ENCODE assay signal across 1 cellular context in the genomic region with DNA sequence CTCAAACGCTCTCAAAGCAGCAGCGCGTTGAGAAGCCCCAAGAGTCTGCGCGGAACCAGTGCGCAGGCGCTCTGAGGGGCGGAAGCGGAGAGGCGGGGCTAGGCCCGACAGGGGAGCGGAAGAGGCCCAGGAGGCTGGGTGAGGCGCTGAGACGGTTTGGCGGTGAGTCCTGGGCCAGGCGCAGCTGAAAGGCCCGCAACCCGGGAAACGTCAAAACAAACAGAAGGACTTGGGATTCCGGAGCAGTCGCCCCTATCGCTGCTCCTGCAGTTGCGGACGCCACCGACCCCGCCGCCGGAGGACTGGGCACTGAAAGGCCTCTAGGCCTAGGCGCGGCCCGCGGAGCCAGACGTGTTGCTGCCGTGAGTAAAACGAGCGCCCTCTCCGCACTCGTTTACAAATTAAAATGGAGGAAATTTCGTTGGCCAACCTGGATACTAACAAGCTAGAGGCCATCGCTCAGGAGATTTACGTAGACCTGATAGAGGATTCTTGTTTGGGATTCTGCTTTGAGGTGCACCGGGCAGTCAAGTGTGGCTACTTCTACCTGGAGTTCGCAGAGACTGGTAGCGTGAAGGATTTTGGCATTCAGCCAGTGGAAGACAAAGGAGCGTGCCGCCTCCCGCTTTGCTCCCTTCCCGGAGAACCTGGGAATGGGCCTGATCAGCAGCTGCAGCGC.
TF ChIP-seq lines count a peak whose summit lies in the region.

A gene with protein sequence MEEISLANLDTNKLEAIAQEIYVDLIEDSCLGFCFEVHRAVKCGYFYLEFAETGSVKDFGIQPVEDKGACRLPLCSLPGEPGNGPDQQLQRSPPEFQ (plus strand): TSS at position 129 of the 679 bp plus-strand sequence. CDS start 278 bp downstream, at position 407.

TF ChIP-seq in HepG2, 621 proteins besides CTCF, POLR2A, EP300 and RAD21 (continued from another document and continues in another):
- TF ChIP-seq ATF7-NPFF (CRISPR knock-in tag; IDR thresholded peaks at IDR 0.05; ENCODE audit: low read depth) (no peak), FOXK1 (CRISPR knock-in tag; IDR thresholded peaks at IDR 0.05; ENCODE audit: borderline replicate concordance, low read depth) (peak; percentile 65), ZNF207 (IDR thresholded peaks at IDR 0.05; ENCODE audit: borderline replicate concordance) (no peak), HNRNPK (IDR thresholded peaks at IDR 0.05; ENCODE audit: low read depth, low read length, poor library complexity, severe bottlenecking) (no peak), ZKSCAN1 (IDR thresholded peaks at IDR 0.05; ENCODE audit: low read length) (no peak), ZNF773 (CRISPR knock-in tag; IDR thresholded peaks at IDR 0.05; ENCODE audit: borderline replicate concordance) (no peak), ZNF556 (CRISPR knock-in tag; IDR thresholded peaks at IDR 0.05; ENCODE audit: borderline replicate concordance) (0 out of 2 replicates have a peak, but pooled peaks have one; percentile 35), PHB2 (IDR thresholded peaks at IDR 0.05; ENCODE audit: partially characterized antibody) (no peak), ATRX (CRISPR knock-in tag; IDR thresholded peaks at IDR 0.05; ENCODE audit: borderline replicate concordance) (no peak), TARDBP (CRISPR knock-in tag; IDR thresholded peaks at IDR 0.05) (peak; percentile 43; the same call in 1 of the 2 replicates), PHF20 (CRISPR knock-in tag; IDR thresholded peaks at IDR 0.05) (peak; percentile 87), JUND (CRISPR knock-in tag; IDR thresholded peaks at IDR 0.05) (no peak), GTF2F1 (IDR thresholded peaks at IDR 0.05; ENCODE audit: low read length) (no peak)
- TF ChIP-seq, protein P1, sequence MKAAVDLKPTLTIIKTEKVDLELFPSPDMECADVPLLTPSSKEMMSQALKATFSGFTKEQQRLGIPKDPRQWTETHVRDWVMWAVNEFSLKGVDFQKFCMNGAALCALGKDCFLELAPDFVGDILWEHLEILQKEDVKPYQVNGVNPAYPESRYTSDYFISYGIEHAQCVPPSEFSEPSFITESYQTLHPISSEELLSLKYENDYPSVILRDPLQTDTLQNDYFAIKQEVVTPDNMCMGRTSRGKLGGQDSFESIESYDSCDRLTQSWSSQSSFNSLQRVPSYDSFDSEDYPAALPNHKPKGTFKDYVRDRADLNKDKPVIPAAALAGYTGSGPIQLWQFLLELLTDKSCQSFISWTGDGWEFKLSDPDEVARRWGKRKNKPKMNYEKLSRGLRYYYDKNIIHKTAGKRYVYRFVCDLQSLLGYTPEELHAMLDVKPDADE (CRISPR knock-in tag; IDR thresholded peaks at IDR 0.05), result no peak
- TF ChIP-seq, protein P2, sequence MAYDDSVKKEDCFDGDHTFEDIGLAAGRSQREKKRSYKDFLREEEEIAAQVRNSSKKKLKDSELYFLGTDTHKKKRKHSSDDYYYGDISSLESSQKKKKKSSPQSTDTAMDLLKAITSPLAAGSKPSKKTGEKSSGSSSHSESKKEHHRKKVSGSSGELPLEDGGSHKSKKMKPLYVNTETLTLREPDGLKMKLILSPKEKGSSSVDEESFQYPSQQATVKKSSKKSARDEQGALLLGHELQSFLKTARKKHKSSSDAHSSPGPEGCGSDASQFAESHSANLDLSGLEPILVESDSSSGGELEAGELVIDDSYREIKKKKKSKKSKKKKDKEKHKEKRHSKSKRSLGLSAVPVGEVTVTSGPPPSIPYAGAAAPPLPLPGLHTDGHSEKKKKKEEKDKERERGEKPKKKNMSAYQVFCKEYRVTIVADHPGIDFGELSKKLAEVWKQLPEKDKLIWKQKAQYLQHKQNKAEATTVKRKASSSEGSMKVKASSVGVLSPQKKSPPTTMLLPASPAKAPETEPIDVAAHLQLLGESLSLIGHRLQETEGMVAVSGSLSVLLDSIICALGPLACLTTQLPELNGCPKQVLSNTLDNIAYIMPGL (CRISPR knock-in tag; IDR thresholded peaks at IDR 0.05; ENCODE audit: borderline replicate concordance in 1 of 2, low read depth in 1 of 2), result peak; percentile 48 to 96; a peak in 3 of 4 replicates
- TF ChIP-seq, protein P3, sequence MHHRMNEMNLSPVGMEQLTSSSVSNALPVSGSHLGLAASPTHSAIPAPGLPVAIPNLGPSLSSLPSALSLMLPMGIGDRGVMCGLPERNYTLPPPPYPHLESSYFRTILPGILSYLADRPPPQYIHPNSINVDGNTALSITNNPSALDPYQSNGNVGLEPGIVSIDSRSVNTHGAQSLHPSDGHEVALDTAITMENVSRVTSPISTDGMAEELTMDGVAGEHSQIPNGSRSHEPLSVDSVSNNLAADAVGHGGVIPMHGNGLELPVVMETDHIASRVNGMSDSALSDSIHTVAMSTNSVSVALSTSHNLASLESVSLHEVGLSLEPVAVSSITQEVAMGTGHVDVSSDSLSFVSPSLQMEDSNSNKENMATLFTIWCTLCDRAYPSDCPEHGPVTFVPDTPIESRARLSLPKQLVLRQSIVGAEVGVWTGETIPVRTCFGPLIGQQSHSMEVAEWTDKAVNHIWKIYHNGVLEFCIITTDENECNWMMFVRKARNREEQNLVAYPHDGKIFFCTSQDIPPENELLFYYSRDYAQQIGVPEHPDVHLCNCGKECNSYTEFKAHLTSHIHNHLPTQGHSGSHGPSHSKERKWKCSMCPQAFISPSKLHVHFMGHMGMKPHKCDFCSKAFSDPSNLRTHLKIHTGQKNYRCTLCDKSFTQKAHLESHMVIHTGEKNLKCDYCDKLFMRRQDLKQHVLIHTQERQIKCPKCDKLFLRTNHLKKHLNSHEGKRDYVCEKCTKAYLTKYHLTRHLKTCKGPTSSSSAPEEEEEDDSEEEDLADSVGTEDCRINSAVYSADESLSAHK (CRISPR knock-in tag; IDR thresholded peaks at IDR 0.05; ENCODE audit: borderline replicate concordance), result no peak
- TF ChIP-seq, protein P4, sequence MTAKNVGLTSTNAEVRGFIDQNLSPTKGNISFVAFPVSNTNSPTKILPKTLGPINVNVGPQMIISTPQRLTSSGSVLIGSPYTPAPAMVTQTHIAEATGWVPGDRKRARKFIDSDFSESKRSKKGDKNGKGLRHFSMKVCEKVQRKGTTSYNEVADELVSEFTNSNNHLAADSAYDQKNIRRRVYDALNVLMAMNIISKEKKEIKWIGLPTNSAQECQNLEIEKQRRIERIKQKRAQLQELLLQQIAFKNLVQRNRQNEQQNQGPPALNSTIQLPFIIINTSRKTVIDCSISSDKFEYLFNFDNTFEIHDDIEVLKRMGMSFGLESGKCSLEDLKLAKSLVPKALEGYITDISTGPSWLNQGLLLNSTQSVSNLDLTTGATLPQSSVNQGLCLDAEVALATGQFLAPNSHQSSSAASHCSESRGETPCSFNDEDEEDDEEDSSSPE (CRISPR knock-in tag; IDR thresholded peaks at IDR 0.05), result peak; percentile 39; the same call in 1 of the 2 replicates
- TF ChIP-seq, protein P5, sequence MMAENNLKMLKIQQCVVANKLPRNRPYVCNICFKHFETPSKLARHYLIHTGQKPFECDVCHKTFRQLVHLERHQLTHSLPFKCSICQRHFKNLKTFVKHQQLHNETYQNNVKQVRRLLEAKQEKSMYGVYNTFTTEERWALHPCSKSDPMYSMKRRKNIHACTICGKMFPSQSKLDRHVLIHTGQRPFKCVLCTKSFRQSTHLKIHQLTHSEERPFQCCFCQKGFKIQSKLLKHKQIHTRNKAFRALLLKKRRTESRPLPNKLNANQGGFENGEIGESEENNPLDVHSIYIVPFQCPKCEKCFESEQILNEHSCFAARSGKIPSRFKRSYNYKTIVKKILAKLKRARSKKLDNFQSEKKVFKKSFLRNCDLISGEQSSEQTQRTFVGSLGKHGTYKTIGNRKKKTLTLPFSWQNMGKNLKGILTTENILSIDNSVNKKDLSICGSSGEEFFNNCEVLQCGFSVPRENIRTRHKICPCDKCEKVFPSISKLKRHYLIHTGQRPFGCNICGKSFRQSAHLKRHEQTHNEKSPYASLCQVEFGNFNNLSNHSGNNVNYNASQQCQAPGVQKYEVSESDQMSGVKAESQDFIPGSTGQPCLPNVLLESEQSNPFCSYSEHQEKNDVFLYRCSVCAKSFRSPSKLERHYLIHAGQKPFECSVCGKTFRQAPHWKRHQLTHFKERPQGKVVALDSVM (CRISPR knock-in tag; IDR thresholded peaks at IDR 0.05), result peak; percentile 50
- TF ChIP-seq, protein P6, sequence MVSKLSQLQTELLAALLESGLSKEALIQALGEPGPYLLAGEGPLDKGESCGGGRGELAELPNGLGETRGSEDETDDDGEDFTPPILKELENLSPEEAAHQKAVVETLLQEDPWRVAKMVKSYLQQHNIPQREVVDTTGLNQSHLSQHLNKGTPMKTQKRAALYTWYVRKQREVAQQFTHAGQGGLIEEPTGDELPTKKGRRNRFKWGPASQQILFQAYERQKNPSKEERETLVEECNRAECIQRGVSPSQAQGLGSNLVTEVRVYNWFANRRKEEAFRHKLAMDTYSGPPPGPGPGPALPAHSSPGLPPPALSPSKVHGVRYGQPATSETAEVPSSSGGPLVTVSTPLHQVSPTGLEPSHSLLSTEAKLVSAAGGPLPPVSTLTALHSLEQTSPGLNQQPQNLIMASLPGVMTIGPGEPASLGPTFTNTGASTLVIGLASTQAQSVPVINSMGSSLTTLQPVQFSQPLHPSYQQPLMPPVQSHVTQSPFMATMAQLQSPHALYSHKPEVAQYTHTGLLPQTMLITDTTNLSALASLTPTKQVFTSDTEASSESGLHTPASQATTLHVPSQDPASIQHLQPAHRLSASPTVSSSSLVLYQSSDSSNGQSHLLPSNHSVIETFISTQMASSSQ (IDR thresholded peaks at IDR 0.05; ENCODE audit: low read depth), result no peak
- TF ChIP-seq, protein P6 (CRISPR knock-in tag; IDR thresholded peaks at IDR 0.05; ENCODE audit: borderline replicate concordance), result no peak
- TF ChIP-seq, protein P7, sequence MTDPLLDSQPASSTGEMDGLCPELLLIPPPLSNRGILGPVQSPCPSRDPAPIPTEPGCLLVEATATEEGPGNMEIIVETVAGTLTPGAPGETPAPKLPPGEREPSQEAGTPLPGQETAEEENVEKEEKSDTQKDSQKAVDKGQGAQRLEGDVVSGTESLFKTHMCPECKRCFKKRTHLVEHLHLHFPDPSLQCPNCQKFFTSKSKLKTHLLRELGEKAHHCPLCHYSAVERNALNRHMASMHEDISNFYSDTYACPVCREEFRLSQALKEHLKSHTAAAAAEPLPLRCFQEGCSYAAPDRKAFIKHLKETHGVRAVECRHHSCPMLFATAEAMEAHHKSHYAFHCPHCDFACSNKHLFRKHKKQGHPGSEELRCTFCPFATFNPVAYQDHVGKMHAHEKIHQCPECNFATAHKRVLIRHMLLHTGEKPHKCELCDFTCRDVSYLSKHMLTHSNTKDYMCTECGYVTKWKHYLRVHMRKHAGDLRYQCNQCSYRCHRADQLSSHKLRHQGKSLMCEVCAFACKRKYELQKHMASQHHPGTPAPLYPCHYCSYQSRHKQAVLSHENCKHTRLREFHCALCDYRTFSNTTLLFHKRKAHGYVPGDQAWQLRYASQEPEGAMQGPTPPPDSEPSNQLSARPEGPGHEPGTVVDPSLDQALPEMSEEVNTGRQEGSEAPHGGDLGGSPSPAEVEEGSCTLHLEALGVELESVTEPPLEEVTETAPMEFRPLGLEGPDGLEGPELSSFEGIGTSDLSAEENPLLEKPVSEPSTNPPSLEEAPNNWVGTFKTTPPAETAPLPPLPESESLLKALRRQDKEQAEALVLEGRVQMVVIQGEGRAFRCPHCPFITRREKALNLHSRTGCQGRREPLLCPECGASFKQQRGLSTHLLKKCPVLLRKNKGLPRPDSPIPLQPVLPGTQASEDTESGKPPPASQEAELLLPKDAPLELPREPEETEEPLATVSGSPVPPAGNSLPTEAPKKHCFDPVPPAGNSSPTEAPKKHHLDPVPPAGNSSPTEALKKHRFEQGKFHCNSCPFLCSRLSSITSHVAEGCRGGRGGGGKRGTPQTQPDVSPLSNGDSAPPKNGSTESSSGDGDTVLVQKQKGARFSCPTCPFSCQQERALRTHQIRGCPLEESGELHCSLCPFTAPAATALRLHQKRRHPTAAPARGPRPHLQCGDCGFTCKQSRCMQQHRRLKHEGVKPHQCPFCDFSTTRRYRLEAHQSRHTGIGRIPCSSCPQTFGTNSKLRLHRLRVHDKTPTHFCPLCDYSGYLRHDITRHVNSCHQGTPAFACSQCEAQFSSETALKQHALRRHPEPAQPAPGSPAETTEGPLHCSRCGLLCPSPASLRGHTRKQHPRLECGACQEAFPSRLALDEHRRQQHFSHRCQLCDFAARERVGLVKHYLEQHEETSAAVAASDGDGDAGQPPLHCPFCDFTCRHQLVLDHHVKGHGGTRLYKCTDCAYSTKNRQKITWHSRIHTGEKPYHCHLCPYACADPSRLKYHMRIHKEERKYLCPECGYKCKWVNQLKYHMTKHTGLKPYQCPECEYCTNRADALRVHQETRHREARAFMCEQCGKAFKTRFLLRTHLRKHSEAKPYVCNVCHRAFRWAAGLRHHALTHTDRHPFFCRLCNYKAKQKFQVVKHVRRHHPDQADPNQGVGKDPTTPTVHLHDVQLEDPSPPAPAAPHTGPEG (CRISPR knock-in tag; IDR thresholded peaks at IDR 0.05), result no peak
- TF ChIP-seq, protein P8, sequence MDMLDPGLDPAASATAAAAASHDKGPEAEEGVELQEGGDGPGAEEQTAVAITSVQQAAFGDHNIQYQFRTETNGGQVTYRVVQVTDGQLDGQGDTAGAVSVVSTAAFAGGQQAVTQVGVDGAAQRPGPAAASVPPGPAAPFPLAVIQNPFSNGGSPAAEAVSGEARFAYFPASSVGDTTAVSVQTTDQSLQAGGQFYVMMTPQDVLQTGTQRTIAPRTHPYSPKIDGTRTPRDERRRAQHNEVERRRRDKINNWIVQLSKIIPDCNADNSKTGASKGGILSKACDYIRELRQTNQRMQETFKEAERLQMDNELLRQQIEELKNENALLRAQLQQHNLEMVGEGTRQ (IDR thresholded peaks at IDR 0.05; ENCODE audit: low read depth, low read length), result no peak
- TF ChIP-seq, protein P8 (CRISPR knock-in tag; IDR thresholded peaks at IDR 0.05; ENCODE audit: borderline replicate concordance), result no peak
- TF ChIP-seq, protein P9, sequence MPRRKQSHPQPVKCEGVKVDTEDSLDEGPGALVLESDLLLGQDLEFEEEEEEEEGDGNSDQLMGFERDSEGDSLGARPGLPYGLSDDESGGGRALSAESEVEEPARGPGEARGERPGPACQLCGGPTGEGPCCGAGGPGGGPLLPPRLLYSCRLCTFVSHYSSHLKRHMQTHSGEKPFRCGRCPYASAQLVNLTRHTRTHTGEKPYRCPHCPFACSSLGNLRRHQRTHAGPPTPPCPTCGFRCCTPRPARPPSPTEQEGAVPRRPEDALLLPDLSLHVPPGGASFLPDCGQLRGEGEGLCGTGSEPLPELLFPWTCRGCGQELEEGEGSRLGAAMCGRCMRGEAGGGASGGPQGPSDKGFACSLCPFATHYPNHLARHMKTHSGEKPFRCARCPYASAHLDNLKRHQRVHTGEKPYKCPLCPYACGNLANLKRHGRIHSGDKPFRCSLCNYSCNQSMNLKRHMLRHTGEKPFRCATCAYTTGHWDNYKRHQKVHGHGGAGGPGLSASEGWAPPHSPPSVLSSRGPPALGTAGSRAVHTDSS (CRISPR knock-in tag; conservative IDR thresholded peaks at IDR 0.05), result no peak
